ENCODE assay signal across 21 cellular contexts in genomic region chr10:121531830-121532178, GRCh38.
"Had no signal": no experiment of that assay in that cellular context is flagged by ENCODE, and none has a peak within 500 bp of the region (broad histone marks: within the 10 kb centered on the region; RNA-seq: fewer than 3 reads in every experiment).

No MANE protein-coding gene starts in this region.

- ATAC-seq: activated CD4-positive, alpha-beta T cell treated with anti-CD3 and anti-CD28 coated beads for 36 hours; activated CD8-positive, alpha-beta memory T cell treated with anti-CD3 and anti-CD28 coated beads, Interleukin-2, amount 10 ng/mL, durations not matched to agents 7 days and 5 days; activated CD8-positive, alpha-beta T cell treated with anti-CD3 and anti-CD28 coated beads, Interleukin-2, amount 10 ng/mL, durations not matched to agents 7 days and 5 days; right cardiac atrium; T-cell had no signal

- H3K4me1 ChIP-seq: left ventricle myocardium inferior, spleen had no signal

- H3K27ac ChIP-seq: cardiac muscle cell, esophagus muscularis mucosa, foreskin keratinocyte, left ventricle myocardium inferior, ovary, spleen, thoracic aorta, vagina had no signal

- H3K36me3 ChIP-seq: esophagus muscularis mucosa, left ventricle myocardium inferior, ovary, spleen, thoracic aorta, vagina had no signal

- H3K27me3 ChIP-seq: cardiac muscle cell, esophagus muscularis mucosa, foreskin keratinocyte, ovary, spleen, vagina had no signal

- H3K4me3 ChIP-seq: cardiac muscle cell, esophagus muscularis mucosa, left ventricle myocardium inferior, lung, ovary, spleen, thoracic aorta, vagina had no signal

- DNase-seq: activated CD4-positive, alpha-beta T cell treated with anti-CD3 and anti-CD28 coated beads for 36 hours; activated CD4-positive, CD25-positive, alpha-beta regulatory T cell; activated CD8-positive, alpha-beta memory T cell treated with anti-CD3 and anti-CD28 coated beads, Interleukin-2, amount 10 ng/mL, durations not matched to agents 7 days and 5 days; activated CD8-positive, alpha-beta T cell treated with anti-CD3 and anti-CD28 coated beads, Interleukin-2, amount 10 ng/mL, durations not matched to agents 7 days and 5 days; activated T-cell treated with anti-CD3 and anti-CD28 coated beads, Interleukin-2, amount 50 U/mL, for 48 hours; cortex of kidney; endodermal cell; kidney glomerular epithelial cell; left ventricle myocardium inferior; naive B cell; ovary; right cardiac atrium; spleen; stimulated activated naive CD4-positive, alpha-beta T cell; T-cell had no signal

- H3K9me3 ChIP-seq: esophagus muscularis mucosa, left ventricle myocardium inferior, ovary, spleen, thoracic aorta, vagina had no signal
